ENCODE assay signal across 9 cellular contexts in the genomic region with DNA sequence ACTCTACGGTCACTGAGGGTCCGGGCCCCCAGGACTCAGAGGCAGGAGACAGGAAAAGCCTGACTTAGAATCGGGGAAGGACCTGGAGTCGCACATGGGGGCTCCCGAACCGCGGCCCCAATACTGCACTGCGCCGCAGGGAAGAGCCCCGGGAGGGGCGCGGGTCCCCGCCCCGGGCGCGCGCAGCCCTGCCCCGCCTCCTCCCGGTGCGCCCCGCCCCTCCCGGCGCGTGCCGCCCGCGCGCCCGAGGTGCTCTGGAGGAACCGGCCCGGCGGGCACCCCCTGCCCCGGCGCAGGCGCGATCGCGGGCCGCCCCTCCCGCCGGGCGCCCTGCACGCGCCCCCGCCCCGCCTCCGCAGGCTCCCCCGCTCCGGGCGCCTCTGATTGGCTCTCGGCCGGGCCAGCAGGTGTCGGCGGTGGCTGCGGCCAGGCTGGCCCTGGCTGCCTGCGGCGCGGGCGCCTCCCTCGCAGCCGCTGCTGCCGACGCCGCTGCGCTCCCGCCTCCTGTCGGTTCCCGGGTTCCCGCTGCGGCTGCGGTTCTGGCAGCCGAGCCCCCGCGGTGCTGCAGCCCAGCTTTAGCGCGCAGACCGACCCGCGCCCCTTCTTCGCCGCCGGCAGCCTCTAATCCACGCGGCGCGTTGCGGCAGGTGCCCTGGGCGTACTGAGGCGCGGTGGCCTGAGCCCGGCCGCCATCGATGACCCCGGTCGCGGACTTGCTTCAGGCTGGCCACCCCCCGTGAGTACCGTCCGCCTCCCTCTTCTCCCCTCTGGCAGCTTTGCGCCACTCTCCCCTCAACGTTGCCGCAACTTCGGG. TPM values are rescaled to one million over a fixed set of nuclear protein-coding genes. Genes with fewer than 3 reads are reported as not detected.
DNase-seq lines count a peak whose midpoint lies in the region; ATAC-seq, FAIRE-seq and TF ChIP-seq lines count a peak whose summit lies in the region.
"Had no signal": no experiment of that assay in that cellular context is flagged by ENCODE, and none has a peak within 500 bp of the region (broad histone marks: within the 10 kb centered on the region; RNA-seq: fewer than 3 reads in every experiment).

A gene (plus strand): TSS at position 429 of the 814 bp plus-strand sequence. CDS start 91,208 bp downstream, outside the sequence.

- ATAC-seq in HG03432 (IDR thresholded peaks at IDR 0.05; ENCODE audit: unreplicated experiment) = peak; percentile 87
- peak; percentile 92 for ATAC-seq in left colon
- ATAC-seq in stimulated activated effector memory CD8-positive, alpha-beta T cell treated with anti-CD3 and anti-CD28 coated beads, Interleukin-12 subunit alpha, Interleukin-12 subunit beta, amount 100 ng/mL, for 72 hours = no peak

- H3K36me3 Mint-ChIP-seq in stimulated activated effector memory CD8-positive, alpha-beta T cell treated with anti-CD3 and anti-CD28 coated beads, Interleukin-12 subunit alpha, Interleukin-12 subunit beta, amount 100 ng/mL, for 72 hours = peaks cover 6% of the 10 kb centered on the region

- intact Hi-C loops in left colon (cut with DNase I, micrococcal nuclease) = no loop called here

- H3K4me3 ChIP-seq in bronchial epithelial cell (ENCODE audit: low read depth, low read length) = peak within 1 kb of the TSS; percentile 27

- H3K27ac Mint-ChIP-seq in stimulated activated effector memory CD8-positive, alpha-beta T cell treated with anti-CD3 and anti-CD28 coated beads, Interleukin-12 subunit alpha, Interleukin-12 subunit beta, amount 100 ng/mL, for 72 hours = no peak within 1 kb of the TSS

- peaks cover 16% of the 10 kb centered on the region for H3K4me1 Mint-ChIP-seq in stimulated activated effector memory CD8-positive, alpha-beta T cell treated with anti-CD3 and anti-CD28 coated beads, Interleukin-12 subunit alpha, Interleukin-12 subunit beta, amount 100 ng/mL, for 72 hours

- H3K36me3 ChIP-seq in bronchial epithelial cell (ENCODE audit: control insufficient read depth, insufficient read depth, low read length) = no peaks in the 10 kb centered on the region

- H3K27me3 ChIP-seq in bronchial epithelial cell (ENCODE audit: control insufficient read depth, insufficient read depth, low read length) = peaks cover 42% of the 10 kb centered on the region

- no peak for FAIRE-seq in bronchial epithelial cell (lab: Jason Lieb, UNC)
- FAIRE-seq: TTC549 had no signal

- DNase-seq in COLO829 (ENCODE audit: low spot score) = peak; percentile 18
- peak; percentile 23 for DNase-seq in GM19240 (ENCODE audit: insufficient read length, low spot score)
- DNase-seq in NCI-H82 (lab: John Stamatoyannopoulos, UW) = peak; percentile 78
- DNase-seq in bronchial epithelial cell (ENCODE audit: low read depth) = no peak
- peak; percentile 73 to 74 for DNase-seq in left colon
- DNase-seq in stimulated activated effector memory CD8-positive, alpha-beta T cell treated with anti-CD3 and anti-CD28 coated beads, Interleukin-12 subunit alpha, Interleukin-12 subunit beta, amount 100 ng/mL, for 72 hours (ENCODE audit: low spot score in 2 of 2) = no peak
- no peak for DNase-seq in retina

- no peak for TF ChIP-seq CTCF in bronchial epithelial cell (IDR thresholded peaks at IDR 0.05; ENCODE audit: insufficient read depth, low read length, severe bottlenecking)

- H3K4me3 Mint-ChIP-seq in stimulated activated effector memory CD8-positive, alpha-beta T cell treated with anti-CD3 and anti-CD28 coated beads, Interleukin-12 subunit alpha, Interleukin-12 subunit beta, amount 100 ng/mL, for 72 hours = peak within 1 kb of the TSS; percentile 42

- peaks cover 3% of the 10 kb centered on the region for H3K9me3 Mint-ChIP-seq in stimulated activated effector memory CD8-positive, alpha-beta T cell treated with anti-CD3 and anti-CD28 coated beads, Interleukin-12 subunit alpha, Interleukin-12 subunit beta, amount 100 ng/mL, for 72 hours

RNA-seq across cellular contexts. Expression of the gene that starts here (rescaled TPM):
- total RNA-seq in bronchial epithelial cell (not detected in 2 replicates), left colon (1 to 10 TPM; 8.9 to 9.1 TPM)

Comparison
In these comparisons a context has a peak if more than half of its experiments do, and no peak if none do; other contexts are left out.
1. DNase-seq: peak in COLO829 (single experiment), GM19240 (single experiment), NCI-H82 (single experiment) and left colon (2 of 2); none in bronchial epithelial cell (single experiment), stimulated activated effector memory CD8-positive, alpha-beta T cell treated with anti-CD3 and anti-CD28 coated beads, Interleukin-12 subunit alpha, Interleukin-12 subunit beta, amount 100 ng/mL, for 72 hours (0 of 2) and retina (single experiment).